Comparison of ENCODE assay signal across 24 cellular contexts in the genomic region with DNA sequence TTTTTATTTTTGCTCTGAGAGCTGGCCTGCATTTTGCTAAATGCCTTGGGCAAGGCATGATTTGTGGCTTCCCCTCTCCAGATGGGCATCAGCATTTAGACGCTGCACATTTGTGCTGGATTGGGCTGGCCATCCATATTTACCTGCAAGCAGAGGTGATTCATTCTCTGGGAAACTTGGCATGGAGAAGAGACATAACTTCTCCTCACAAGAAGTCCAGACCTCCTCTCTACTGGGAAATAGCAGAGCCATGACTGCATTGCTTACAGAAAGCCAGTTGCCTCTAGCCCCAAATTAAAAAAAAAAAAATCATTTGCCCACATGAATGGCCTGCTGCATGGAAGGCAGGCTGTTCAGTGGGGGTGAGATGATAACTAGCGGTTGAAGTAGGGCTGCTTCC.
"Had no signal": no experiment of that assay in that cellular context is flagged by ENCODE, and none has a peak within 500 bp of the region (broad histone marks: within the 10 kb centered on the region; RNA-seq: fewer than 3 reads in every experiment).

No MANE protein-coding gene starts in this region.

- ATAC-seq: effector memory CD8-positive, alpha-beta T cell; left ventricle myocardium superior; natural killer cell treated with Interleukin-12 subunit alpha and Interleukin-12 subunit beta and Interleukin-15 and Interleukin-18, amount 100 ng/mL, for 72 hours; right cardiac atrium; stimulated activated naive CD8-positive, alpha-beta T cell treated with anti-CD3 and anti-CD28 coated beads, Interleukin-15, Interleukin-2, amounts not matched to agents 100 U/mL and 50 U/mL, for 24 hours had no signal

- FAIRE-seq: astrocyte, endothelial cell of umbilical vein had no signal

- H3K4me1 ChIP-seq: colonic mucosa, prostate gland, thyroid gland had no signal

- DNase-seq: activated CD4-positive, alpha-beta memory T cell treated with anti-CD3 and anti-CD28 coated beads for 36 hours; activated CD4-positive, alpha-beta T cell treated with anti-CD3 and anti-CD28 coated beads for 48 hours; activated naive CD4-positive, alpha-beta T cell treated with Interleukin-2 at 50 U/mL for 16 hours; activated naive CD8-positive, alpha-beta T cell treated with anti-CD3 and anti-CD28 coated beads for 36 hours; activated T-cell treated with anti-CD3 and anti-CD28 coated beads, Interleukin-2, amount 50 U/mL, for 48 hours; colonic mucosa; dorsolateral prefrontal cortex; effector memory CD8-positive, alpha-beta T cell; immature natural killer cell; kidney glomerular epithelial cell; left ventricle myocardium superior; midbrain; ovary; right cardiac atrium; stimulated activated CD4-positive, alpha-beta T cell treated with anti-CD3 and anti-CD28 coated beads, Interleukin-12 subunit alpha, Interleukin-12 subunit beta, amount 100 ng/mL, for 4 hours; stimulated activated CD4-positive, alpha-beta T cell treated with anti-CD3 and anti-CD28 coated beads, Interleukin-4, amount 100 ng/mL, for 4 hours; stimulated activated naive CD8-positive, alpha-beta T cell treated with anti-CD3 and anti-CD28 coated beads, Interleukin-15, Interleukin-2, amounts not matched to agents 100 U/mL and 50 U/mL, for 24 hours; thyroid gland had no signal

- H3K79me2 ChIP-seq: hepatocyte had no signal

- H3K4me3 ChIP-seq: colonic mucosa, dorsolateral prefrontal cortex, hepatocyte, ovary, prostate gland, thyroid gland had no signal

- H2AFZ ChIP-seq: hepatocyte had no signal

- H3K36me3 ChIP-seq: colonic mucosa, neutrophil, ovary, prostate gland, thyroid gland had no signal

- H3K9me3 ChIP-seq: colonic mucosa, neutrophil, ovary, prostate gland, thyroid gland had no signal

- H3K27me3 ChIP-seq: colonic mucosa, hepatocyte, ovary, thyroid gland had no signal

- H3K4me2 ChIP-seq: hepatocyte had no signal

- H3K27ac ChIP-seq: colonic mucosa, dorsolateral prefrontal cortex, hepatocyte, neutrophil, ovary, prostate gland, thyroid gland had no signal
